In the genomic region with DNA sequence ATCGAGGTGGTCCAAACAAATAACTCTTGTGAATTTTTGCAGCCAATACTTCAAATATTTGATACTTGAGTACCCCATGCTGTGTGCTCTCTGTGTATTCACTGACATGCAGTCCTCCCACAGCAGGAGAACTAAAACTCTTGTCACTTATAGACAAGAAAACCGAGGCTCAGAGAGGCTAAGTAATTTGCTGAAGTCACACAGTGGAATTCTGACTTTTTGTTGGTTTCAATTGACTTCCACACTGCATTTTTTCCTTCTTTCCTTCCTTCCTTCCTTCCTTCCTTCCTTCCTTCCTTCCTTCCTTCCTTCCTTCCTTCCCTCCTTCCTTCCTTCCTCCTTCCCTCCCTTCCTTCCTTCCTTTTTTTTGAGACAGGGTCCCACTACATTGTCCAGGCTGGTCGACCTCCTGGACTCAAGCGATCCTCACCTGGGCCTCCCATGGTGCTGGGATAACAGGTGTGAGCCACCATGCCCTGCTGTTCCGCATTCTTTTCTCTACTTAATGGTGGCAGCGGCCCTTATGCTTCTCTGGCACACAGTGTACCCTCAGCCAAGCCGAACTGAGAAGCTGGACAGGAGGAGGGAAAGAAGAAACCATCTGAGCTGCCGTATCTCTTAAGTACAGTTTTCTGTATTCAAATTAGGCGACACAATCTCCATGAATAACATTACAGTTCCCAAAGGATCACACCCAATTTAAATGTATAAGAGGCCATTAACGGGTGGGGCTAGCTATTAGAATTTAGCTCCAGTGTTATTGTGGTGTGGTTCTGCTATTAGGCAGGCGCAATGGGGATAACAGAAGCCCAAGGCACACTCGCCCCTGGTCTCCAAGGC, we compare ENCODE assay signal across 19 cellular contexts.
"Had no signal": no experiment of that assay in that cellular context is flagged by ENCODE, and none has a peak within 500 bp of the region (broad histone marks: within the 10 kb centered on the region; RNA-seq: fewer than 3 reads in every experiment).

No MANE protein-coding gene starts in this region.

- FAIRE-seq: endothelial cell of umbilical vein had no signal

- H3K9me3 Mint-ChIP-seq: activated CD4-positive, alpha-beta memory T cell treated with anti-CD3 and anti-CD28 coated beads for 36 hours had no signal

- ATAC-seq: heart right ventricle, left lung, upper lobe of right lung had no signal

- H3K36me3 ChIP-seq: cardiac muscle cell, esophagus muscularis mucosa, heart right ventricle, left lung, prostate gland, right atrium auricular region, thoracic aorta, upper lobe of right lung, WERI-Rb-1 had no signal

- H3K27ac ChIP-seq: cardiac muscle cell, esophagus muscularis mucosa, heart right ventricle, left lung, prostate gland, right atrium auricular region, thoracic aorta, upper lobe of right lung, WERI-Rb-1 had no signal

- H3K4me1 ChIP-seq: esophagus muscularis mucosa, heart right ventricle, left lung, prostate gland, right atrium auricular region, upper lobe of right lung had no signal

- H3K4me3 Mint-ChIP-seq: activated CD4-positive, alpha-beta memory T cell treated with anti-CD3 and anti-CD28 coated beads for 36 hours; activated naive CD8-positive, alpha-beta T cell had no signal

- H3K27ac Mint-ChIP-seq: activated CD4-positive, alpha-beta memory T cell treated with anti-CD3 and anti-CD28 coated beads for 36 hours; activated naive CD8-positive, alpha-beta T cell had no signal

- H3K4me3 ChIP-seq: cardiac muscle cell, esophagus muscularis mucosa, heart right ventricle, left lung, prostate gland, right atrium auricular region, thoracic aorta, upper lobe of right lung had no signal

- H3K9me3 ChIP-seq: esophagus muscularis mucosa, heart right ventricle, left lung, prostate gland, right atrium auricular region, thoracic aorta, upper lobe of right lung had no signal

- H3K36me3 Mint-ChIP-seq: activated CD4-positive, alpha-beta memory T cell treated with anti-CD3 and anti-CD28 coated beads for 36 hours had no signal

- H3K27me3 ChIP-seq: cardiac muscle cell, esophagus muscularis mucosa, heart right ventricle, left lung, right atrium auricular region, upper lobe of right lung had no signal

- H3K27me3 Mint-ChIP-seq: activated CD4-positive, alpha-beta memory T cell treated with anti-CD3 and anti-CD28 coated beads for 36 hours; activated naive CD8-positive, alpha-beta T cell had no signal

- DNase-seq: activated CD4-positive, alpha-beta memory T cell treated with anti-CD3 and anti-CD28 coated beads for 36 hours; activated CD4-positive, alpha-beta T cell treated with anti-CD3 and anti-CD28 coated beads for 4 hours; activated T-cell treated with anti-CD3 and anti-CD28 coated beads for 4 hours; amygdala; dermis blood vessel endothelial cell; effector memory CD4-positive, alpha-beta T cell; heart right ventricle; left lung; stimulated activated CD4-positive, alpha-beta T cell treated with anti-CD3 and anti-CD28 coated beads, Interleukin-2, amount 100 ng/mL, for 24 hours; T-helper 2 cell; upper lobe of right lung; WERI-Rb-1 had no signal
